In the genomic region with DNA sequence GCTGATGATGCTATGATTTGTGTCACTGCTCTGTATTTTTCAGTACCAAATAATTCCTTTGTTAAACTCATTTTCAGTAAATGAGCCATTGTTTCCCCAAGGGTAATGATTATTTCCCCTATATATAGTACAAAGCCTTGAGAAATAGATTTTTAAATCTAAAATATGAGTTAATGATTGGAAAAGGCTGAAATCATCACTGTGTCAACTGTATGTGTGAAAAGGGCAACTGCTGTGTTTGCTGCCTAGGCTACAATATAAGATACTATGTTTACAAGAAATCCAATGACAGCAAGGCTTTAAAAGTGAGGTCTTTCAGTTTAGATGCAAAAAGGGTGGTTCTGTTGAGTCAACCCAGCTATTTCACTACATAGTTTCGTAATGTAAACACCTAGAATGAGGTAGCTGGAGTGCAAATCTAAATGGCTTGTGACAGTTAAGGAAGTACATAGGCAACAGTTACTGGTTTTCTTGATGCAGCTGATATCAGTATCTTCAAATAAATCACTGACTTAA, we compare ENCODE assay signal across 8 cellular contexts. TPM values are rescaled to one million over a fixed set of nuclear protein-coding genes. Genes with fewer than 3 reads are reported as not detected.
DNase-seq lines count a peak whose midpoint lies in the region; ATAC-seq and TF ChIP-seq lines count a peak whose summit lies in the region.

No MANE protein-coding gene starts in this region.

- H3K4me1 ChIP-seq in breast epithelium = peaks cover 0 to 6% of the 10 kb centered on the region in 2 donors
- H3K4me1 ChIP-seq in stomach = peaks cover 19 to 66% (median 38%) of the 10 kb centered on the region in 4 donors

- no peaks in the 10 kb centered on the region for H3K9me3 Mint-ChIP-seq in CD4-positive, alpha-beta T cell

- 38 to 49% (median 40%) methylated on average over 1 of the region's 1 CpG for WGBS in stomach, 5 donors

- no peaks in the 10 kb centered on the region for H3K9me3 ChIP-seq in CD4-positive, alpha-beta T cell (ENCODE audit: control insufficient read depth, low read length)
- no peaks in the 10 kb centered on the region for H3K9me3 ChIP-seq in breast epithelium
- no peaks in the 10 kb centered on the region for H3K9me3 ChIP-seq in stomach

- H3K36me3 ChIP-seq in breast epithelium = no peaks in the 10 kb centered on the region
- H3K36me3 ChIP-seq in stomach = no peaks in the 10 kb centered on the region

- TF ChIP-seq POLR2A in breast epithelium (IDR thresholded peaks at IDR 0.05) (no peak), stomach (IDR thresholded peaks at IDR 0.05) (no peak)

- no peak for TF ChIP-seq CTCF in CD4-positive, alpha-beta T cell (IDR thresholded peaks at IDR 0.05)
- TF ChIP-seq CTCF in breast epithelium (IDR thresholded peaks at IDR 0.05) (no peak), stomach (IDR thresholded peaks at IDR 0.05) (no peak)

- no peak overlapping the region for H3K27ac ChIP-seq in CD4-positive, alpha-beta T cell (ENCODE audit: low read depth, low read length)
- H3K27ac ChIP-seq in breast epithelium = peak overlapping the region; percentile 27 to 34
- H3K27ac ChIP-seq in substantia nigra (ENCODE audit: low read depth, low read length, poor library complexity, severe bottlenecking) = peak overlapping the region; percentile 88
- no peak overlapping the region for H3K27ac ChIP-seq in stomach

- no peak for DNase-seq in CD4-positive, alpha-beta T cell
- DNase-seq in breast epithelium (ENCODE audit: low spot score in 2 of 2) (no peak), substantia nigra (lab: John Stamatoyannopoulos, UW) (no peak), NCI-H1105 (lab: John Stamatoyannopoulos, UW) (no peak), NCI-H1694 treated with DMSO at 0.1 percent for 48 hours (lab: John Stamatoyannopoulos, UW) (no peak), stomach (no peak)

- H3K4me1 Mint-ChIP-seq in CD4-positive, alpha-beta T cell (ENCODE audit: low read depth) = peaks cover 43% of the 10 kb centered on the region

- H3K4me3 Mint-ChIP-seq in CD4-positive, alpha-beta T cell = no peak overlapping the region

- no peak for TF ChIP-seq EP300 in stomach (IDR thresholded peaks at IDR 0.05)

- no peaks in the 10 kb centered on the region for H3K36me3 Mint-ChIP-seq in CD4-positive, alpha-beta T cell (ENCODE audit: low read depth)

- no peaks in the 10 kb centered on the region for H3K27me3 ChIP-seq in CD4-positive, alpha-beta T cell (ENCODE audit: control insufficient read depth, insufficient read depth, low read length)
- H3K27me3 ChIP-seq in breast epithelium (no peaks in the 10 kb centered on the region), stomach (no peaks in the 10 kb centered on the region)

- no peak overlapping the region for H3K27ac Mint-ChIP-seq in CD4-positive, alpha-beta T cell

- H3K4me3 ChIP-seq in breast epithelium = no peak overlapping the region
- no peak overlapping the region for H3K4me3 ChIP-seq in stomach

- ATAC-seq in CD4-positive, alpha-beta T cell (ENCODE audit: poor library complexity) = peak; percentile 67
- ATAC-seq in GM19463 (IDR thresholded peaks at IDR 0.05; ENCODE audit: unreplicated experiment) (peak; percentile 86), HG03442 (IDR thresholded peaks at IDR 0.05; ENCODE audit: unreplicated experiment) (peak; percentile 77)

- POLR2A ChIA-PET in CD4-positive, alpha-beta T cell (lab: Charles Lee) = interaction anchor here (1.3 to 2.0 kb wide), 2 partner anchors 17 to 18 kb away, joined by 4 read pairs; no protein-coding TSS in a partner anchor

- intact Hi-C loops in CD4-positive, alpha-beta T cell (cut with DNase I, micrococcal nuclease) = no loop called here
- intact Hi-C loops in breast epithelium (cut with DNase I; ENCODE audit: low total_unique reads) (no loop called here), stomach (cut with DNase I; ENCODE audit: low total_unique reads) (no loop called here)

- no peaks in the 10 kb centered on the region for H3K27me3 Mint-ChIP-seq in CD4-positive, alpha-beta T cell

- CTCF ChIA-PET in CD4-positive, alpha-beta T cell (lab: Charles Lee) = interaction anchor here (1.1 kb wide), 1 partner anchor 15 kb away, joined by 3 read pairs; no protein-coding TSS in a partner anchor

RNA-seq across cellular contexts. Expression of gene NLK, which starts 15.3 kb away (rescaled TPM):
- 1 to 10 TPM; 6.8 to 7.7 TPM for total RNA-seq in CD4-positive, alpha-beta T cell
- total RNA-seq in breast epithelium (10 to 100 TPM; 19.8 to 35.1 (median 27.5) TPM), stomach (100 to 1,000 TPM in 1 of 5 donors, 10 to 100 TPM in 3, 1 to 10 TPM in 1; 5.5 to 169 (median 28.4) TPM)
- 1 to 10 TPM; 4.3 to 5.5 (median 5.4) TPM for polyA plus RNA-seq in stomach

Comparison
In these comparisons a context has a peak if more than half of its experiments do, and no peak if none do; other contexts are left out.
1. H3K27ac ChIP-seq: peak in breast epithelium (2 of 2) and substantia nigra (single experiment); none in CD4-positive, alpha-beta T cell (single experiment) and stomach (0 of 5).
2. Peak in every context shown above with its lines, with median percentiles within 50 percentile points of each other: ATAC-seq.